ENCODE assay signal across 26 cellular contexts in genomic region chr20:32832664-32833063, GRCh38. TPM values are rescaled to one million over a fixed set of nuclear protein-coding genes. Genes with fewer than 3 reads are reported as not detected.
DNase-seq lines count a peak whose midpoint lies in the region; ATAC-seq and TF ChIP-seq lines count a peak whose summit lies in the region.
"Had no signal": no experiment of that assay in that cellular context is flagged by ENCODE, and none has a peak within 500 bp of the region (broad histone marks: within the 10 kb centered on the region; RNA-seq: fewer than 3 reads in every experiment).

No MANE protein-coding gene starts in this region.

- peak; percentile 59 for DNase-seq in activated CD4-positive, alpha-beta T cell treated with anti-CD3 and anti-CD28 coated beads for 36 hours
- DNase-seq in activated CD4-positive, alpha-beta T cell treated with anti-CD3 and anti-CD28 coated beads for 4 hours, result no peak
- DNase-seq in T-cell, result peak in 14 of 34 experiments; percentile 4 to 34 (median 22)
- peak; percentile 44 for DNase-seq in central memory CD4-positive, alpha-beta T cell
- DNase-seq in nephron progenitor cell, result no peak
- no peak for DNase-seq in left lobe of liver (ENCODE audit: low spot score)
- DNase-seq in NCI-H748 (lab: John Stamatoyannopoulos, UW; ENCODE audit: unreplicated experiment), result no peak
- DNase-seq: 8988T; activated B cell treated with CpG ODN at 0.5 μM for 24 hours; activated CD8-positive, alpha-beta memory T cell treated with anti-CD3 and anti-CD28 coated beads, Interleukin-2, amount 50 U/mL, for 4 hours; DMS 273 treated with DMSO at 0.1 percent for 48 hours; effector CD8-positive, alpha-beta T cell; GF-D8; head of caudate nucleus; KG1; NCI-H1092; NCI-H2171; NCI-H526 treated with DMSO at 0.1 percent for 48 hours; posterior cingulate gyrus; stimulated activated CD4-positive, alpha-beta T cell treated with anti-CD3 and anti-CD28 coated beads, Interleukin-4, amount 100 ng/mL, for 1 hour had no signal

- no peak for TF ChIP-seq CTCF in nephron progenitor cell (IDR thresholded peaks at IDR 0.05)

- intact Hi-C loops in activated CD4-positive, alpha-beta T cell treated with anti-CD3 and anti-CD28 coated beads for 36 hours (cut with DNase I, micrococcal nuclease), result loop anchor here in 1 of 2 experiments (5.0 kb wide), 1 partner anchor 40 kb away; no protein-coding TSS in a partner anchor

- H3K27me3 Mint-ChIP-seq in activated CD4-positive, alpha-beta T cell treated with anti-CD3 and anti-CD28 coated beads for 36 hours, result no peaks in the 10 kb centered on the region
- no peaks in the 10 kb centered on the region for H3K27me3 Mint-ChIP-seq in T-cell
- no peaks in the 10 kb centered on the region for H3K27me3 Mint-ChIP-seq in nephron progenitor cell (ENCODE audit: low read depth, poor library complexity)
- H3K27me3 Mint-ChIP-seq: activated B cell treated with CpG ODN at 0.5 μM for 24 hours had no signal

- H3K4me1 Mint-ChIP-seq in activated CD4-positive, alpha-beta T cell treated with anti-CD3 and anti-CD28 coated beads for 36 hours, result peaks cover 57% of the 10 kb centered on the region
- H3K4me1 Mint-ChIP-seq in T-cell (peaks cover 68 to 77% (median 71%) of the 10 kb centered on the region in 3 donors), nephron progenitor cell (peaks cover 30% of the 10 kb centered on the region)

- H3K36me3 Mint-ChIP-seq in activated CD4-positive, alpha-beta T cell treated with anti-CD3 and anti-CD28 coated beads for 36 hours (ENCODE audit: low read depth), result peaks cover 73% of the 10 kb centered on the region
- H3K36me3 Mint-ChIP-seq in T-cell (peaks cover 41% of the 10 kb centered on the region), nephron progenitor cell (ENCODE audit: low read depth) (peaks cover 78% of the 10 kb centered on the region)

- CTCF ChIA-PET in activated CD4-positive, alpha-beta T cell treated with anti-CD3 and anti-CD28 coated beads for 36 hours (lab: Charles Lee), result interaction anchor here (1.1 kb wide), 1 partner anchor 159 kb away, joined by 3 read pairs; the partner anchor contains the start of gene C20orf203
- CTCF ChIA-PET in T-cell (lab: Charles Lee), result interaction anchor here in 1 of 2 donors (0.6 kb wide), 1 partner anchor 404 kb away, joined by 7 read pairs; no protein-coding TSS in a partner anchor

- peak overlapping the region; percentile 70 for H3K27ac Mint-ChIP-seq in activated CD4-positive, alpha-beta T cell treated with anti-CD3 and anti-CD28 coated beads for 36 hours
- H3K27ac Mint-ChIP-seq in T-cell, result peak overlapping the region; percentile 89 to 91
- peak overlapping the region; percentile 36 for H3K27ac Mint-ChIP-seq in nephron progenitor cell
- H3K27ac Mint-ChIP-seq: activated B cell treated with CpG ODN at 0.5 μM for 24 hours had no signal

- POLR2A ChIA-PET in activated CD4-positive, alpha-beta T cell treated with anti-CD3 and anti-CD28 coated beads for 36 hours (lab: Charles Lee), result interaction anchor here (0.9 kb wide), 1 partner anchor 13 kb away, joined by 3 read pairs; no protein-coding TSS in a partner anchor
- POLR2A ChIA-PET in T-cell (lab: Charles Lee), result interaction anchor here (0.6 to 0.7 kb wide), 2 partner anchors 13 to 993 kb away, joined by 8 to 9 read pairs; no protein-coding TSS in a partner anchor

- H3K4me3 Mint-ChIP-seq in activated CD4-positive, alpha-beta T cell treated with anti-CD3 and anti-CD28 coated beads for 36 hours, result peak overlapping the region; percentile 39
- peak overlapping the region; percentile 49 to 52 (median 50) for H3K4me3 Mint-ChIP-seq in T-cell
- H3K4me3 Mint-ChIP-seq in nephron progenitor cell, result no peak overlapping the region
- H3K4me3 Mint-ChIP-seq: activated B cell treated with CpG ODN at 0.5 μM for 24 hours had no signal

- H3K9me3 Mint-ChIP-seq in activated CD4-positive, alpha-beta T cell treated with anti-CD3 and anti-CD28 coated beads for 36 hours (ENCODE audit: low read depth), result no peaks in the 10 kb centered on the region
- no peaks in the 10 kb centered on the region for H3K9me3 Mint-ChIP-seq in T-cell
- H3K9me3 Mint-ChIP-seq in nephron progenitor cell, result no peaks in the 10 kb centered on the region
- H3K9me3 Mint-ChIP-seq: activated B cell treated with CpG ODN at 0.5 μM for 24 hours had no signal

- peak; percentile 73 for ATAC-seq in activated CD4-positive, alpha-beta T cell treated with anti-CD3 and anti-CD28 coated beads for 36 hours
- ATAC-seq in T-cell (replicated peaks in 1 of 4) (peak in 2 of 4 experiments; percentile 62 to 69), HG03342 (IDR thresholded peaks at IDR 0.05; ENCODE audit: unreplicated experiment) (no peak), left lobe of liver (no peak)
- ATAC-seq: GM12878 had no signal

RNA-seq across cellular contexts. Expression of gene MAPRE1, which starts 12.9 kb away (rescaled TPM):
- total RNA-seq in activated CD4-positive, alpha-beta T cell treated with anti-CD3 and anti-CD28 coated beads for 36 hours, result 100 to 1,000 TPM; 112 to 125 TPM
- total RNA-seq in T-cell (100 to 1,000 TPM in 1 of 5 donors, 10 to 100 TPM in 4; 67.9 to 104 (median 77.8) TPM), left lobe of liver (9.6 TPM)

RNA-seq across cellular contexts. Expression of gene EFCAB8, which starts 26.1 kb away (rescaled TPM):
- total RNA-seq in activated CD4-positive, alpha-beta T cell treated with anti-CD3 and anti-CD28 coated beads for 36 hours, result under 1 TPM; 0.37 to 0.40 TPM
- total RNA-seq in T-cell (1 to 10 TPM in 4 of 5 donors, under 1 TPM in 1; 0.80 to 1.5 (median 1.2) TPM), left lobe of liver (0.15 TPM)
- total RNA-seq: cardiac muscle cell, lower leg skin, myocyte, skeletal muscle tissue had no signal

Comparison
In these comparisons a context has a peak if more than half of its experiments do, and no peak if none do; other contexts are left out.
1. DNase-seq: peak in activated CD4-positive, alpha-beta T cell treated with anti-CD3 and anti-CD28 coated beads for 36 hours (single experiment) and central memory CD4-positive, alpha-beta T cell (single experiment); none in activated CD4-positive, alpha-beta T cell treated with anti-CD3 and anti-CD28 coated beads for 4 hours (0 of 2), nephron progenitor cell (single experiment), left lobe of liver (single experiment) and NCI-H748 (single experiment).
2. H3K27ac Mint-ChIP-seq: peak in every context shown above with its lines; median percentile 90 in T-cell; 70 in activated CD4-positive, alpha-beta T cell treated with anti-CD3 and anti-CD28 coated beads for 36 hours; 36 in nephron progenitor cell.